In genomic region chr16:70380205-70380918, GRCh38 we compare ENCODE assay signal across 8 cellular contexts. TPM values are rescaled to one million over a fixed set of nuclear protein-coding genes. Genes with fewer than 3 reads are reported as not detected.
DNase-seq lines count a peak whose midpoint lies in the region; ATAC-seq and TF ChIP-seq lines count a peak whose summit lies in the region.

No MANE protein-coding gene starts in this region.

- H3K4me1 Mint-ChIP-seq in osteocyte (ENCODE audit: unreplicated experiment): peaks cover 20% of the 10 kb centered on the region

- H3K9me3 ChIP-seq in Panc1 (ENCODE audit: control insufficient read depth, insufficient read depth, low read depth, low read length): no peaks in the 10 kb centered on the region
- H3K9me3 ChIP-seq in thymus (ENCODE audit: control insufficient read depth): no peaks in the 10 kb centered on the region

- WGBS in thymus: under 1% methylated on average over 31 of the region's 31 CpGs

- H3K36me3 Mint-ChIP-seq in osteocyte (ENCODE audit: unreplicated experiment): peaks cover 29% of the 10 kb centered on the region

- H3K4me1 ChIP-seq in Panc1 (ENCODE audit: control insufficient read depth, insufficient read depth, low read length) (peaks cover 13% of the 10 kb centered on the region), thymus (ENCODE audit: control insufficient read depth, insufficient read depth, low read length) (peaks cover 13% of the 10 kb centered on the region)

- H3K4me3 ChIP-seq in Panc1 (ENCODE audit: low read depth in 2 of 2, low read length in 2 of 2) (peak overlapping the region; percentile 61 to 74), thymus (ENCODE audit: low read length) (peak overlapping the region; percentile 86)

- H3K27ac Mint-ChIP-seq in osteocyte (ENCODE audit: unreplicated experiment): peak overlapping the region; percentile 93

- intact Hi-C loops in Panc1 (cut with micrococcal nuclease; ENCODE audit: unreplicated experiment): no loop called here

- POLR2A ChIA-PET in Panc1 (lab: Charles Lee): interaction anchor here (0.5 kb wide), 1 partner anchor 323 kb away, joined by 3 read pairs; no protein-coding TSS in a partner anchor

- H3K27ac ChIP-seq in Panc1 (ENCODE audit: low read length) (peak overlapping the region; percentile 86), thymus (ENCODE audit: low read depth) (peak overlapping the region; percentile 90)

- H3K4me3 Mint-ChIP-seq in osteocyte (ENCODE audit: unreplicated experiment): peak overlapping the region; percentile 90

- BruUV-seq in Panc1 (replicated peaks; lab: Mats Ljungman, UMichigan): no TSS peak

- CTCF ChIA-PET in Panc1 (lab: Charles Lee): no interaction called here

- in situ Hi-C loops in Panc1 (cut with HindIII; ENCODE audit: low pct_unique_long_range_greater_than_20kb, low sequenced_read_pairs): no loop called here

- TF ChIP-seq CTCF in Panc1 (IDR thresholded peaks at IDR 0.05): no peak
- no peak for TF ChIP-seq CTCF in osteocyte (IDR thresholded peaks at IDR 0.05)

- no peaks in the 10 kb centered on the region for H3K9me3 Mint-ChIP-seq in osteocyte (ENCODE audit: unreplicated experiment)

- H3K36me3 ChIP-seq in Panc1 (ENCODE audit: control insufficient read depth, insufficient read depth, low read length): peaks cover 6% of the 10 kb centered on the region; the same call in 1 of the 2 replicates
- H3K36me3 ChIP-seq in thymus (ENCODE audit: control insufficient read depth, insufficient read depth): no peaks in the 10 kb centered on the region

- H3K27me3 ChIP-seq in Panc1 (ENCODE audit: control insufficient read depth, insufficient read depth, low read length): no peaks in the 10 kb centered on the region
- no peaks in the 10 kb centered on the region for H3K27me3 ChIP-seq in thymus (ENCODE audit: control insufficient read depth, insufficient read depth)

- peak; percentile 44 for DNase-seq in NK-92 treated with Interleukin-12 subunit alpha and Interleukin-12 subunit beta, amount 100 ng/mL, for 24 hours (lab: John Stamatoyannopoulos, UW)
- DNase-seq in NK-92 (lab: John Stamatoyannopoulos, UW; ENCODE audit: unreplicated experiment) (no peak), Panc1 (ENCODE audit: low read depth, low spot score) (no peak), foreskin melanocyte (peak; percentile 78), osteocyte (ENCODE audit: extremely low spot score, unreplicated experiment) (peak; percentile 95)
- peak; percentile 57 for DNase-seq in activated effector memory CD4-positive, alpha-beta T cell treated with Interleukin-2 at 50 U/mL for 16 hours

- H3K27me3 Mint-ChIP-seq in osteocyte (ENCODE audit: unreplicated experiment): no peaks in the 10 kb centered on the region

- ATAC-seq in HG03108 (IDR thresholded peaks at IDR 0.05; ENCODE audit: unreplicated experiment) (peak; percentile 8), Panc1 (peak; percentile 29)

RNA-seq across cellular contexts. Expression of gene DDX19A, which starts 33.7 kb away (rescaled TPM):
- total RNA-seq in Panc1 (2021; ENCODE audit: unreplicated experiment): 22.9 TPM
- polyA plus RNA-seq in Panc1 (2012; ENCODE audit: insufficient read length): 15.8 TPM
- 47.0 and 52.3 TPM in 2 replicates for total RNA-seq in osteocyte
- 24.1 TPM for polyA plus RNA-seq in thymus

RNA-seq across cellular contexts. Expression of gene ST3GAL2, which starts 58.5 kb away (rescaled TPM):
- 84.2 TPM for total RNA-seq in Panc1 (2021; ENCODE audit: unreplicated experiment)
- polyA plus RNA-seq in Panc1 (2012; ENCODE audit: insufficient read length): 64.2 TPM
- 66.5 and 67.6 TPM in 2 replicates for total RNA-seq in osteocyte
- polyA plus RNA-seq in thymus: 11.8 TPM

Comparison
In these comparisons a context has a peak if more than half of its experiments do, and no peak if none do; other contexts are left out.
1. DNase-seq: peak in NK-92 treated with Interleukin-12 subunit alpha and Interleukin-12 subunit beta, amount 100 ng/mL, for 24 hours (single experiment), activated effector memory CD4-positive, alpha-beta T cell treated with Interleukin-2 at 50 U/mL for 16 hours (single experiment), foreskin melanocyte (single experiment) and osteocyte (single experiment); none in NK-92 (single experiment) and Panc1 (single experiment).